ENCODE assay signal across 1 cellular context in genomic region chr6:39879535-39879934, GRCh38.
TF ChIP-seq lines count a peak whose summit lies in the region.

No MANE protein-coding gene starts in this region.

TF ChIP-seq in IMR-90, 13 proteins besides CTCF, POLR2A, EP300 and RAD21 (continued from another document):
- no peak for TF ChIP-seq USF2 (IDR thresholded peaks at IDR 0.05; ENCODE audit: low read depth, low read length)
